13 cellular contexts compared by ENCODE assay signal in genomic region chr7:93923291-93923690, GRCh38. TPM values are rescaled to one million over a fixed set of nuclear protein-coding genes. Genes with fewer than 3 reads are reported as not detected.
DNase-seq lines count a peak whose midpoint lies in the region; ATAC-seq, FAIRE-seq and TF ChIP-seq lines count a peak whose summit lies in the region.
"Had no signal": no experiment of that assay in that cellular context is flagged by ENCODE, and none has a peak within 500 bp of the region (broad histone marks: within the 10 kb centered on the region; RNA-seq: fewer than 3 reads in every experiment).

No MANE protein-coding gene starts in this region.

- CTCF ChIA-PET in IMR-90 (lab: Yijun Ruan, JAX), result interaction anchor here (0.5 to 0.6 kb wide), 2 partner anchors 31 to 43 kb away, joined by 3 to 5 read pairs; no protein-coding TSS in a partner anchor

- H2BK120ac ChIP-seq in IMR-90 (ENCODE audit: low read depth, low read length), result peak overlapping the region; percentile 42

- peak overlapping the region; percentile 94; the same call in 1 of the 2 replicates for H3K18ac ChIP-seq in IMR-90 (ENCODE audit: low read depth, low read length)

- H4K5ac ChIP-seq in IMR-90 (ENCODE audit: low read depth, low read length), result peak overlapping the region; percentile 82; the same call in 1 of the 2 replicates

- H3K9me1 ChIP-seq in IMR-90 (ENCODE audit: insufficient read depth, low read length), result no peaks in the 10 kb centered on the region

- TF ChIP-seq POLR2A in IMR-90 (IDR thresholded peaks at IDR 0.05; ENCODE audit: low read depth, low read length), result no peak

- H3K9me3 ChIP-seq in IMR-90 (ENCODE audit: control insufficient read depth, insufficient read depth, low read length), result no peaks in the 10 kb centered on the region
- no peaks in the 10 kb centered on the region for H3K9me3 ChIP-seq in mesodermal cell (ENCODE audit: control insufficient read depth, low read length)
- no peaks in the 10 kb centered on the region for H3K9me3 ChIP-seq in thoracic aorta

- POLR2A ChIA-PET in IMR-90 (lab: Charles Lee; ENCODE audit: unreplicated experiment), result no interaction called here

- H3K4me1 ChIP-seq in IMR-90 (ENCODE audit: control insufficient read depth, insufficient read depth, low read length), result peaks cover 10% of the 10 kb centered on the region
- peaks cover 13% of the 10 kb centered on the region for H3K4me1 ChIP-seq in mesodermal cell (ENCODE audit: control insufficient read depth, insufficient read depth, low read length, poor library complexity, severe bottlenecking)
- peaks cover 10 to 35% of the 10 kb centered on the region in 2 donors for H3K4me1 ChIP-seq in thoracic aorta (ENCODE audit: control insufficient read depth in 1 of 2, low read depth in 2 of 2)

- no peaks in the 10 kb centered on the region for H4K20me1 ChIP-seq in IMR-90 (ENCODE audit: insufficient read depth, low read length)

- peak overlapping the region; percentile 55 for H3K56ac ChIP-seq in IMR-90 (ENCODE audit: extremely low read depth, insufficient read depth, low read length)

- H3K27me3 ChIP-seq in IMR-90 (ENCODE audit: control insufficient read depth, insufficient read depth, low read length) (no peaks in the 10 kb centered on the region), thoracic aorta (replicated peaks; ENCODE audit: insufficient read depth) (no peaks in the 10 kb centered on the region)

- ATAC-seq in IMR-90 (ENCODE audit: low read depth) (no peak), thoracic aorta (ENCODE audit: insufficient number of reproducible peaks, low FRiP score, low read depth) (no peak), HG02642 (IDR thresholded peaks at IDR 0.05; ENCODE audit: poor library complexity, unreplicated experiment) (no peak)

- H3K4ac ChIP-seq in IMR-90 (ENCODE audit: low read depth, low read length), result peak overlapping the region; percentile 79; the same call in 1 of the 2 replicates

- peak overlapping the region; percentile 99 for H3K4me3 ChIP-seq in IMR-90 (ENCODE audit: insufficient read depth, low read depth, low read length)
- H3K4me3 ChIP-seq in coronary artery, result peak overlapping the region; percentile 83
- peak overlapping the region; percentile 56 for H3K4me3 ChIP-seq in mesodermal cell (ENCODE audit: extremely low read depth, insufficient read depth, low read length, poor library complexity, severe bottlenecking)
- peak overlapping the region; percentile 84 for H3K4me3 ChIP-seq in thoracic aorta

- no peak overlapping the region for H2AFZ ChIP-seq in IMR-90 (replicated peaks; ENCODE audit: low read length, poor library complexity)

- peak overlapping the region; percentile 89 for H2BK5ac ChIP-seq in IMR-90 (ENCODE audit: low read depth, low read length, poor library complexity, severe bottlenecking)

- intact Hi-C loops in IMR-90 (cut with micrococcal nuclease), result loop anchor here (2.0 to 5.0 kb wide), 3 partner anchors 82 to 299 kb away; partner anchors contain the start of gene BET1

- H3K27ac ChIP-seq in IMR-90 (ENCODE audit: insufficient read depth, low read length) (peak overlapping the region; percentile 79; the same call in 1 of the 2 replicates), coronary artery (peak overlapping the region in 1 of 2 donors; percentile 27), mesodermal cell (ENCODE audit: low read depth, low read length, severe bottlenecking) (no peak overlapping the region), thoracic aorta (no peak overlapping the region)

- H2AK9ac ChIP-seq in IMR-90 (replicated peaks; ENCODE audit: low read depth, low read length, poor library complexity), result no peak overlapping the region

- peak overlapping the region; percentile 82; the same call in 1 of the 2 replicates for H3K23ac ChIP-seq in IMR-90 (ENCODE audit: low read depth, low read length)

- H3K36me3 ChIP-seq in IMR-90 (ENCODE audit: control insufficient read depth, insufficient read depth, low read length) (peaks cover 12% of the 10 kb centered on the region), mesodermal cell (ENCODE audit: control insufficient read depth, insufficient read depth, low read length) (peaks cover 37% of the 10 kb centered on the region), thoracic aorta (no peaks in the 10 kb centered on the region)

- BruUV-seq in IMR-90 (replicated peaks; lab: Mats Ljungman, UMichigan), result no TSS peak

- no CpG with 5 or more reads among the region's 6 CpGs for WGBS in IMR-90 (ENCODE audit: extremely low coverage in 2 of 2, insufficient read length in 1 of 2), 2 experiments
- WGBS in mesodermal cell (ENCODE audit: insufficient coverage in 2 of 2), 2 experiments, result 89 to 97% methylated on average over 3 to 4 of the region's 6 CpGs

- peak overlapping the region; percentile 97 for H3K9ac ChIP-seq in IMR-90 (ENCODE audit: low read depth, low read length)

- H2BK15ac ChIP-seq in IMR-90 (ENCODE audit: low read depth, low read length), result peak overlapping the region; percentile 64; the same call in 1 of the 3 replicates

- H2BK20ac ChIP-seq in IMR-90 (ENCODE audit: low read depth, low read length), result no peak overlapping the region

- peak overlapping the region; percentile 61 to 91 for H4K8ac ChIP-seq in IMR-90 (ENCODE audit: low read depth in 2 of 2, low read length in 2 of 2)

- DNase-seq in IMR-90, result no peak
- DNase-seq in coronary artery (ENCODE audit: low spot score), result no peak
- no peak for DNase-seq in thoracic aorta (ENCODE audit: low spot score)
- DNase-seq in medulla oblongata (ENCODE audit: extremely low spot score), result no peak
- DNase-seq in stimulated activated CD4-positive, alpha-beta T cell treated with anti-CD3 and anti-CD28 coated beads, Interleukin-1b, Interleukin-23, amount 100 ng/mL, for 48 hours, result no peak
- DNase-seq in HTR-8/SVneo (ENCODE audit: insufficient read length, low spot score), result no peak
- DNase-seq: endodermal cell; kidney glomerular epithelial cell; NCI-H69; stimulated activated CD4-positive, alpha-beta T cell treated with anti-CD3 and anti-CD28 coated beads, Interleukin-2, amount 100 ng/mL, for 24 hours had no signal

- TF ChIP-seq CTCF in IMR-90 (conservative IDR thresholded peaks at IDR 0.05; ENCODE audit: low read depth, low read length) (no peak), coronary artery (IDR thresholded peaks at IDR 0.05) (no peak), thoracic aorta (IDR thresholded peaks at IDR 0.05) (no peak)

- 0 out of 2 replicates have a peak overlapping the region, but pooled peaks have one; percentile 63 for H4K91ac ChIP-seq in IMR-90 (ENCODE audit: insufficient read depth, low read depth, low read length)

- peak overlapping the region; percentile 86 for H3K4me2 ChIP-seq in IMR-90 (ENCODE audit: low read depth, low read length)

- dilution Hi-C loops in IMR-90 (cut with HindIII; ENCODE audit: low sequenced_read_pairs, unreplicated experiment), result no loop called here

- peak overlapping the region; percentile 79 for H3K14ac ChIP-seq in IMR-90 (replicated peaks; ENCODE audit: low read depth, low read length)

- peaks cover 10 to 27% of the 10 kb centered on the region in 2 experiments; a peak in 2 of 4 replicates for H3K79me1 ChIP-seq in IMR-90 (ENCODE audit: low read depth in 1 of 2, low read length in 2 of 2)

- H2AK5ac ChIP-seq in IMR-90 (ENCODE audit: low read depth, low read length), result peak overlapping the region; percentile 49

- no peak for TF ChIP-seq RAD21 in IMR-90 (IDR thresholded peaks at IDR 0.05; ENCODE audit: low read length)

- in situ Hi-C loops in IMR-90 (cut with MboI; ENCODE audit: low sequenced_read_pairs), result loop anchor here (25.0 kb wide), 1 partner anchor 514 kb away; no protein-coding TSS in a partner anchor

- no peak for FAIRE-seq in HTR-8/SVneo (lab: Jason Lieb, UNC)

TF ChIP-seq in IMR-90, 13 proteins besides CTCF, POLR2A, EP300 and RAD21 (continues in another document):
- TF ChIP-seq RCOR1 (IDR thresholded peaks at IDR 0.05; ENCODE audit: insufficient replicate concordance, low read length) (no peak), CEBPB (IDR thresholded peaks at IDR 0.05; ENCODE audit: low read depth, low read length) (no peak), NFE2L2 (IDR thresholded peaks at IDR 0.05; ENCODE audit: low read depth, low read length) (no peak), CHD1 (IDR thresholded peaks at IDR 0.05; ENCODE audit: low read depth, low read length) (no peak), USF2 (IDR thresholded peaks at IDR 0.05; ENCODE audit: low read depth, low read length) (no peak), MAFK (IDR thresholded peaks at IDR 0.05; ENCODE audit: low read depth, low read length) (no peak), FOS (IDR thresholded peaks at IDR 0.05; ENCODE audit: low read depth, low read length) (no peak)

RNA-seq across cellular contexts. Expression of gene GNG11, which starts 1.8 kb away (rescaled TPM):
- total RNA-seq in IMR-90 (2012; rRNA removed) (6.1 and 11.1 TPM in 2 replicates), thoracic aorta (10 to 100 TPM; 11.1 to 12.2 TPM)
- 10.1 and 10.5 TPM in 2 replicates for polyA plus RNA-seq in IMR-90 (2012; rRNA removed)
- polyA plus RNA-seq in IMR-90 (2012; cell fraction: cytosol; rRNA removed), result 5.0 and 5.5 TPM in 2 replicates
- 2.0 and 3.3 TPM in 2 replicates for polyA plus RNA-seq in IMR-90 (2012; cell fraction: nucleus; rRNA removed; ENCODE audit: low replicate concordance)
- 49.7 TPM for polyA plus RNA-seq in mesodermal cell (2013, experiment 1 of 2)
- polyA plus RNA-seq in mesodermal cell (2013, experiment 2 of 2), result 41.9 TPM
- total RNA-seq: activated T-helper 1 cell treated with anti-CD3 and anti-CD28 coated beads, Interleukin-12 subunit alpha, Interleukin-12 subunit beta, Interleukin-2, Interleukin-4 antibody, amounts not matched to agents 30 ng/mL and 10 ng/mL and 1 ng/mL, durations not matched to agents 14 hours and 24 hours and 36 hours had no signal

RNA-seq across cellular contexts. Expression of gene GNGT1, which starts 16.9 kb away (rescaled TPM):
- total RNA-seq in IMR-90 (2012; rRNA removed), result not detected in 2 replicates
- not detected in 2 replicates for polyA plus RNA-seq in IMR-90 (2012; rRNA removed)
- polyA plus RNA-seq in IMR-90 (2012; cell fraction: cytosol; rRNA removed), result not detected in 2 replicates
- not detected in 2 replicates for polyA plus RNA-seq in IMR-90 (2012; cell fraction: nucleus; rRNA removed; ENCODE audit: low replicate concordance)
- polyA plus RNA-seq in mesodermal cell (2013, experiment 1 of 2), result not detected
- polyA plus RNA-seq in mesodermal cell (2013, experiment 2 of 2), result not detected
- total RNA-seq in thoracic aorta, result not detected
- total RNA-seq: activated T-helper 1 cell treated with anti-CD3 and anti-CD28 coated beads, Interleukin-12 subunit alpha, Interleukin-12 subunit beta, Interleukin-2, Interleukin-4 antibody, amounts not matched to agents 30 ng/mL and 10 ng/mL and 1 ng/mL, durations not matched to agents 14 hours and 24 hours and 36 hours had no signal

RNA-seq across cellular contexts. Expression of gene TFPI2, which starts 32.7 kb away (rescaled TPM):
- total RNA-seq in IMR-90 (2012; rRNA removed), result 48.9 and 53.6 TPM in 2 replicates
- polyA plus RNA-seq in IMR-90 (2012; rRNA removed), result 99.0 and 121 TPM in 2 replicates
- polyA plus RNA-seq in IMR-90 (2012; cell fraction: cytosol; rRNA removed), result 55.1 and 97.0 TPM in 2 replicates
- polyA plus RNA-seq in IMR-90 (2012; cell fraction: nucleus; rRNA removed; ENCODE audit: low replicate concordance), result 41.5 and 59.6 TPM in 2 replicates
- polyA plus RNA-seq in mesodermal cell (2013, experiment 1 of 2), result 36.8 TPM
- 31.2 TPM for polyA plus RNA-seq in mesodermal cell (2013, experiment 2 of 2)
- 10 to 100 TPM; 19.8 to 23.7 TPM for total RNA-seq in thoracic aorta
- total RNA-seq: activated T-helper 1 cell treated with anti-CD3 and anti-CD28 coated beads, Interleukin-12 subunit alpha, Interleukin-12 subunit beta, Interleukin-2, Interleukin-4 antibody, amounts not matched to agents 30 ng/mL and 10 ng/mL and 1 ng/mL, durations not matched to agents 14 hours and 24 hours and 36 hours had no signal
